In genomic region chr5:106267256-106267655, GRCh38 we compare ENCODE assay signal across 22 cellular contexts.
A peak's percentile ranks its signal among the peaks of the same experiment; 100 is the strongest.
DNase-seq lines count a peak whose midpoint lies in the region; ATAC-seq, FAIRE-seq and TF ChIP-seq lines count a peak whose summit lies in the region.
"Had no signal": no experiment of that assay in that cellular context is flagged by ENCODE, and none has a peak within 500 bp of the region (broad histone marks: within the 10 kb centered on the region; RNA-seq: fewer than 3 reads in every experiment).

No MANE protein-coding gene starts in this region.

- H4K20me1 ChIP-seq in K562 (replicated peaks; ENCODE audit: control insufficient read depth, insufficient read depth, low read length) = no peaks in the 10 kb centered on the region
- H4K20me1 ChIP-seq: BLaER1 treated with 17β-estradiol and CSF1 and Interleukin-3, amounts not matched to agents 10 nM and 100 nM had no signal

- TF ChIP-seq RAD21 in K562 (CRISPR knock-in tag; conservative IDR thresholded peaks at IDR 0.05 in 1 of 2, IDR thresholded peaks at IDR 0.05 in 1 of 2) = no peak

- H3K4me3 ChIP-seq in K562 = no peak overlapping the region
- H3K4me3 ChIP-seq in esophagus muscularis mucosa = no peak overlapping the region
- H3K4me3 ChIP-seq: A549; BLaER1 treated with 17β-estradiol and CSF1 and Interleukin-3, amounts not matched to agents 10 nM and 100 nM; GM12878 had no signal

- DNase-seq in K562 (ENCODE audit: extremely low read depth in 1 of 4, low spot score in 3 of 4) (no peak), esophagus muscularis mucosa (ENCODE audit: extremely low spot score) (no peak), T-cell (no peak)
- no peak for DNase-seq in activated CD4-positive, alpha-beta memory T cell treated with anti-CD3 and anti-CD28 coated beads for 36 hours
- DNase-seq: 8988T; AML-193; Caco-2; Calu3; CD4-positive, alpha-beta T cell; CD8-positive, alpha-beta T cell; DMS79 treated with DMSO at 0.1 percent for 48 hours; GDM1 had no signal

- no peaks in the 10 kb centered on the region for H3K9me3 ChIP-seq in K562 (replicated peaks; ENCODE audit: control insufficient read depth, insufficient read depth, low read depth, low read length)
- H3K9me3 ChIP-seq in esophagus muscularis mucosa = no peaks in the 10 kb centered on the region
- H3K9me3 ChIP-seq: A549; BLaER1 treated with 17β-estradiol and CSF1 and Interleukin-3, amounts not matched to agents 10 nM and 100 nM; Caco-2 had no signal

- ATAC-seq in K562 (no peak), T-cell (replicated peaks in 1 of 4) (no peak)
- ATAC-seq: A549; CD8-positive, alpha-beta T cell; GM12878 had no signal

- in situ Hi-C loops in K562 (cut with MboI) = no loop called here

- H3K4me1 Mint-ChIP-seq in T-cell = no peaks in the 10 kb centered on the region
- no peaks in the 10 kb centered on the region for H3K4me1 Mint-ChIP-seq in activated CD4-positive, alpha-beta memory T cell treated with anti-CD3 and anti-CD28 coated beads for 36 hours (ENCODE audit: low read depth)
- H3K4me1 Mint-ChIP-seq: B cell had no signal

- peak; percentile 3 for FAIRE-seq in A204.1 (lab: Jason Lieb, UNC)
- FAIRE-seq in G401.6 (lab: Jason Lieb, UNC) = peak; percentile 55
- FAIRE-seq in K562 (lab: Jason Lieb, UNC) = no peak
- FAIRE-seq: A549, D721Med, GM12878, GM12892, GM18507 had no signal

- TF ChIP-seq CTCF in K562 (IDR thresholded peaks at IDR 0.05 in 2 of 3, conservative IDR thresholded peaks at IDR 0.05 in 1 of 3; ENCODE audit: insufficient read depth in 2 of 3, low read depth in 1 of 3, low read length in 3 of 3) (no peak), esophagus muscularis mucosa (IDR thresholded peaks at IDR 0.05) (no peak)

- H3K27ac Mint-ChIP-seq in T-cell = no peak overlapping the region
- no peak overlapping the region for H3K27ac Mint-ChIP-seq in activated CD4-positive, alpha-beta memory T cell treated with anti-CD3 and anti-CD28 coated beads for 36 hours
- H3K27ac Mint-ChIP-seq: B cell; CD4-positive, alpha-beta T cell; CD8-positive, alpha-beta T cell had no signal

- H3K9me3 Mint-ChIP-seq in T-cell = peaks cover 7 to 19% (median 8%) of the 10 kb centered on the region in 3 donors
- H3K9me3 Mint-ChIP-seq in activated CD4-positive, alpha-beta memory T cell treated with anti-CD3 and anti-CD28 coated beads for 36 hours = peaks cover 8% of the 10 kb centered on the region
- H3K9me3 Mint-ChIP-seq: CD4-positive, alpha-beta T cell had no signal

- H3K27me3 Mint-ChIP-seq in T-cell = no peaks in the 10 kb centered on the region
- H3K27me3 Mint-ChIP-seq in activated CD4-positive, alpha-beta memory T cell treated with anti-CD3 and anti-CD28 coated beads for 36 hours = no peaks in the 10 kb centered on the region
- H3K27me3 Mint-ChIP-seq: B cell; CD4-positive, alpha-beta T cell had no signal

- H3K4me2 ChIP-seq in K562 (ENCODE audit: insufficient read depth, low read length) = no peak overlapping the region
- H3K4me2 ChIP-seq: A549; BLaER1 treated with 17β-estradiol and CSF1 and Interleukin-3, amounts not matched to agents 10 nM and 100 nM had no signal

- H3K36me3 ChIP-seq in K562 (ENCODE audit: control insufficient read depth, insufficient read depth, low read length) = no peaks in the 10 kb centered on the region
- no peaks in the 10 kb centered on the region for H3K36me3 ChIP-seq in esophagus muscularis mucosa
- H3K36me3 ChIP-seq: BLaER1 treated with 17β-estradiol and CSF1 and Interleukin-3, amounts not matched to agents 10 nM and 100 nM had no signal

- intact Hi-C loops in K562 (cut with micrococcal nuclease) (no loop called here), esophagus muscularis mucosa (cut with DNase I) (no loop called here)
- intact Hi-C loops in activated CD4-positive, alpha-beta memory T cell treated with anti-CD3 and anti-CD28 coated beads for 36 hours (cut with micrococcal nuclease) = no loop called here

- no peak overlapping the region for H3K27ac ChIP-seq in K562 (ENCODE audit: extremely low read depth, low read depth, low read length)
- H3K27ac ChIP-seq in esophagus muscularis mucosa (replicated peaks in 1 of 4) = no peak overlapping the region
- H3K27ac ChIP-seq: A549; BLaER1 treated with 17β-estradiol and CSF1 and Interleukin-3, amounts not matched to agents 10 nM and 100 nM; C4-2B had no signal

- WGBS in K562 (ENCODE audit: insufficient coverage, low coverage, missing lambda C conversion rate) = 0% methylated on average over 3 of the region's 3 CpGs
- 87% methylated on average over 3 of the region's 3 CpGs for WGBS in esophagus muscularis mucosa

- H3K4me3 Mint-ChIP-seq in T-cell = no peak overlapping the region
- H3K4me3 Mint-ChIP-seq in activated CD4-positive, alpha-beta memory T cell treated with anti-CD3 and anti-CD28 coated beads for 36 hours = no peak overlapping the region
- H3K4me3 Mint-ChIP-seq: B cell; CD4-positive, alpha-beta T cell; CD8-positive, alpha-beta T cell had no signal

- no peaks in the 10 kb centered on the region for H3K36me3 Mint-ChIP-seq in T-cell
- no peaks in the 10 kb centered on the region for H3K36me3 Mint-ChIP-seq in activated CD4-positive, alpha-beta memory T cell treated with anti-CD3 and anti-CD28 coated beads for 36 hours
- H3K36me3 Mint-ChIP-seq: CD8-positive, alpha-beta T cell had no signal

- TF ChIP-seq EP300 in K562 (IDR thresholded peaks at IDR 0.05; ENCODE audit: low read length) (no peak), esophagus muscularis mucosa (IDR thresholded peaks at IDR 0.05) (no peak)

- H3K27me3 ChIP-seq in K562 (ENCODE audit: control insufficient read depth in 2 of 2, insufficient read depth in 2 of 2, low read length in 2 of 2) (no peaks in the 10 kb centered on the region), esophagus muscularis mucosa (no peaks in the 10 kb centered on the region)
- H3K27me3 ChIP-seq: BLaER1 treated with 17β-estradiol and CSF1 and Interleukin-3, amounts not matched to agents 10 nM and 100 nM had no signal

- CTCF ChIA-PET in K562 (lab: Yijun Ruan, JAX; ENCODE audit: low intra/inter-chr PET ratio) = no interaction called here
- CTCF ChIA-PET in T-cell (lab: Charles Lee) = no interaction called here
- CTCF ChIA-PET in activated CD4-positive, alpha-beta memory T cell treated with anti-CD3 and anti-CD28 coated beads for 36 hours (lab: Charles Lee) = no interaction called here

- H2AFZ ChIP-seq in K562 (ENCODE audit: low read depth, low read length) = no peak overlapping the region

- H3K9ac ChIP-seq in K562 (ENCODE audit: insufficient read depth in 1 of 2, low read depth in 2 of 2, low read length in 2 of 2) = no peak overlapping the region
- H3K9ac ChIP-seq: BLaER1 treated with 17β-estradiol and CSF1 and Interleukin-3, amounts not matched to agents 10 nM and 100 nM had no signal

- H3K79me2 ChIP-seq in K562 (ENCODE audit: control insufficient read depth, insufficient read depth, low read length) = no peaks in the 10 kb centered on the region

- H3K9me1 ChIP-seq in K562 (ENCODE audit: control insufficient read depth, insufficient read depth, low read length) = no peaks in the 10 kb centered on the region

- BruUV-seq in K562 (replicated peaks; lab: Mats Ljungman, UMichigan) = no TSS peak

- no peak for TF ChIP-seq POLR2A in K562 (conservative IDR thresholded peaks at IDR 0.05)
- TF ChIP-seq POLR2A in esophagus muscularis mucosa (IDR thresholded peaks at IDR 0.05; ENCODE audit: low read depth) = no peak

- POLR2A ChIA-PET in K562 (lab: Yijun Ruan, JAX) = no interaction called here
- POLR2A ChIA-PET in T-cell (lab: Charles Lee) = no interaction called here
- POLR2A ChIA-PET in activated CD4-positive, alpha-beta memory T cell treated with anti-CD3 and anti-CD28 coated beads for 36 hours (lab: Charles Lee) = no interaction called here

- H3K4me1 ChIP-seq in K562 (replicated peaks in 1 of 2; ENCODE audit: control insufficient read depth in 2 of 2, insufficient read depth in 2 of 2, low read length in 2 of 2) (no peaks in the 10 kb centered on the region), esophagus muscularis mucosa (no peaks in the 10 kb centered on the region)
- H3K4me1 ChIP-seq: A549; BLaER1 treated with 17β-estradiol and CSF1 and Interleukin-3, amounts not matched to agents 10 nM and 100 nM; Caco-2 had no signal

TF ChIP-seq in K562, 482 proteins besides CTCF, POLR2A, EP300 and RAD21:
- TF ChIP-seq HINFP (tag; conservative IDR thresholded peaks at IDR 0.05; ENCODE audit: low read depth) = no peak
- no peak for TF ChIP-seq ETV6 (IDR thresholded peaks at IDR 0.05; ENCODE audit: borderline replicate concordance in 1 of 2, low read depth in 2 of 2, low read length in 1 of 2)
- TF ChIP-seq ETV6 (CRISPR knock-in tag; IDR thresholded peaks at IDR 0.05; ENCODE audit: borderline replicate concordance) = no peak
- TF ChIP-seq, protein P1, sequence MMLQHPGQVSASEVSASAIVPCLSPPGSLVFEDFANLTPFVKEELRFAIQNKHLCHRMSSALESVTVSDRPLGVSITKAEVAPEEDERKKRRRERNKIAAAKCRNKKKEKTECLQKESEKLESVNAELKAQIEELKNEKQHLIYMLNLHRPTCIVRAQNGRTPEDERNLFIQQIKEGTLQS (IDR thresholded peaks at IDR 0.05) = 0 out of 2 replicates have a peak, but pooled peaks have one; percentile 16
- TF ChIP-seq, protein P1 (CRISPR knock-in tag; conservative IDR thresholded peaks at IDR 0.05) = no peak
- TF ChIP-seq ZC3H8 (IDR thresholded peaks at IDR 0.05) = no peak
- TF ChIP-seq DIDO1 (tag; IDR thresholded peaks at IDR 0.05; ENCODE audit: low read depth) = no peak
- no peak for TF ChIP-seq ARHGAP35 (IDR thresholded peaks at IDR 0.05; ENCODE audit: partially characterized antibody)
